13 cellular contexts compared by ENCODE assay signal in the genomic region with DNA sequence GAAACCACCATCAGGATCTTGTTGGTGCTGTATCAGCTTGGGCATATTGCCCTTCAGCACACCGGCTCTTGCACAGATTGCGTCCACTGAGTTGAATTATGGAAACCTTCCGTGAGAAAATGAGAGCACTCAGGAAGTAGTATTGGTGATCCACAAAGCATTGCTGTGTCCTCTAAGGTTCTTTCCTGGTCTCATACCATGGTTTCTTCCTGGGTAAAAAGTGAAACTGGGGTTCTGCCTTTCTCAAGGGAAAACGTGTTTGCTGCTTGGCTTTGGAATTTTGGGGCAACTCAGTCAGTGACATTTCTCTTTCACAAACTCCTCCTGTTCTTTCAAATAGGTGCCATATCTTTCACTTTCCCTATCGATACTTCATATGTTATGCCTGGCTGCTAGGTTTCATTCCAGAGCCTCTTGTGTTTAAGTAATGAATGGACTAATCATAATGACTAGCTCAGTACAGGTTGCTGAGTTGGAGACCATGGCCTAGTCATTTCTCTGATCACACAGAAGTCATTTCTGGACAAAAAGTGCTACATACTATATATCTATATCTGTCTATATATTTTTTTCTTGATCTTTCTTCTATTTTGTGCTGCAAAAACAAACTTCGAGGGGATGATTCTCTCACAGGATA.
DNase-seq lines count a peak whose midpoint lies in the region; ATAC-seq and TF ChIP-seq lines count a peak whose summit lies in the region.
"Had no signal": no experiment of that assay in that cellular context is flagged by ENCODE, and none has a peak within 500 bp of the region (broad histone marks: within the 10 kb centered on the region; RNA-seq: fewer than 3 reads in every experiment).

No MANE protein-coding gene starts in this region.

- peak overlapping the region; percentile 71 to 95 (median 86) for H3K27ac Mint-ChIP-seq in CD4-positive, alpha-beta memory T cell
- no peak overlapping the region for H3K27ac Mint-ChIP-seq in MCF 10A (ENCODE audit: low read depth, unreplicated experiment)

- H3K27me3 Mint-ChIP-seq in CD4-positive, alpha-beta memory T cell: no peaks in the 10 kb centered on the region
- H3K27me3 Mint-ChIP-seq in MCF 10A (ENCODE audit: insufficient read depth, unreplicated experiment): no peaks in the 10 kb centered on the region

- no TSS peak for BruUV-seq in MCF 10A (replicated peaks; lab: Mats Ljungman, UMichigan)

- POLR2A ChIA-PET in CD4-positive, alpha-beta memory T cell (lab: Charles Lee; ENCODE audit: partially characterized antibody): interaction anchor here (0.8 to 2.7 kb wide), 14 partner anchors 8 to 445 kb away, joined by 3 to 21 read pairs (median 4); no protein-coding TSS in a partner anchor
- POLR2A ChIA-PET in MCF 10A (lab: Yijun Ruan, JAX): interaction anchor here (0.6 kb wide), 1 partner anchor 160 kb away, joined by 3 read pairs; no protein-coding TSS in a partner anchor

- H3K36me3 ChIP-seq in CD4-positive, alpha-beta memory T cell (ENCODE audit: insufficient read depth, low read length): no peaks in the 10 kb centered on the region
- H3K36me3 ChIP-seq: gastrocnemius medialis, MG63, thyroid gland had no signal

- no peaks in the 10 kb centered on the region for H3K9me3 ChIP-seq in CD4-positive, alpha-beta memory T cell (ENCODE audit: control insufficient read depth in 1 of 2, low read length in 2 of 2)
- H3K9me3 ChIP-seq: gastrocnemius medialis, MG63, thyroid gland had no signal

- H3K27me3 ChIP-seq in CD4-positive, alpha-beta memory T cell (ENCODE audit: insufficient read depth, low read length): no peaks in the 10 kb centered on the region
- H3K27me3 ChIP-seq: gastrocnemius medialis, MG63, thyroid gland had no signal

- H3K4me1 Mint-ChIP-seq in CD4-positive, alpha-beta memory T cell: peaks cover 26 to 61% (median 47%) of the 10 kb centered on the region in 4 donors
- H3K4me1 Mint-ChIP-seq in MCF 10A (ENCODE audit: insufficient read depth, unreplicated experiment): peaks cover 11% of the 10 kb centered on the region

- ATAC-seq in GM19035 (IDR thresholded peaks at IDR 0.05; ENCODE audit: unreplicated experiment): peak; percentile 44
- ATAC-seq in HG03175 (IDR thresholded peaks at IDR 0.05; ENCODE audit: unreplicated experiment): peak; percentile 58
- no peak for ATAC-seq in HG03571 (IDR thresholded peaks at IDR 0.05; ENCODE audit: unreplicated experiment)
- ATAC-seq: gastrocnemius medialis had no signal

- peaks cover 0 to 12% of the 10 kb centered on the region in 2 donors for H3K36me3 Mint-ChIP-seq in CD4-positive, alpha-beta memory T cell
- no peaks in the 10 kb centered on the region for H3K36me3 Mint-ChIP-seq in MCF 10A (ENCODE audit: insufficient read depth, unreplicated experiment)
- H3K36me3 Mint-ChIP-seq: CD14-positive monocyte had no signal

- H3K4me1 ChIP-seq in CD4-positive, alpha-beta memory T cell (ENCODE audit: insufficient read depth, low read length): peaks cover 39% of the 10 kb centered on the region

- intact Hi-C loops in CD4-positive, alpha-beta memory T cell (cut with micrococcal nuclease): loop anchor here (5.0 kb wide), 1 partner anchor 87 kb away; no protein-coding TSS in a partner anchor
- intact Hi-C loops in MCF 10A (cut with micrococcal nuclease): no loop called here

- CTCF ChIA-PET in CD4-positive, alpha-beta memory T cell (lab: Charles Lee; ENCODE audit: partially characterized antibody): interaction anchor here (1.6 kb wide), 1 partner anchor 419 kb away, joined by 6 read pairs; no protein-coding TSS in a partner anchor
- CTCF ChIA-PET in MCF 10A (lab: Yijun Ruan, JAX): interaction anchor here (0.7 kb wide), 1 partner anchor 75 kb away, joined by 3 read pairs; no protein-coding TSS in a partner anchor

- H3K9me3 Mint-ChIP-seq in CD4-positive, alpha-beta memory T cell: peaks cover 0 to 6% (median 1%) of the 10 kb centered on the region in 8 donors
- no peaks in the 10 kb centered on the region for H3K9me3 Mint-ChIP-seq in MCF 10A (ENCODE audit: unreplicated experiment)
- H3K9me3 Mint-ChIP-seq: CD14-positive monocyte had no signal

- peak in 1 of 5 donors; percentile 7 for DNase-seq in CD4-positive, alpha-beta memory T cell
- no peak for DNase-seq in coronary artery (ENCODE audit: low spot score)
- no peak for DNase-seq in activated effector memory CD4-positive, alpha-beta T cell treated with Interleukin-2 at 50 U/mL for 16 hours
- no peak for DNase-seq in MCF 10A (ENCODE audit: unreplicated experiment)
- DNase-seq in GF-D8 (lab: John Stamatoyannopoulos, UW): no peak
- DNase-seq: activated CD4-positive, alpha-beta T cell treated with anti-CD3 and anti-CD28 coated beads, Interleukin-2, amount 50 U/mL, for 4 hours; gastrocnemius medialis; MG63; thyroid gland had no signal

- peak overlapping the region in 1 of 2 donors; percentile 9 for H3K4me3 ChIP-seq in CD4-positive, alpha-beta memory T cell (ENCODE audit: low read length in 2 of 2)
- peak overlapping the region; percentile 26 for H3K4me3 ChIP-seq in coronary artery
- H3K4me3 ChIP-seq: gastrocnemius medialis, MG63, thyroid gland had no signal

- peak overlapping the region; percentile 45 for H3K27ac ChIP-seq in CD4-positive, alpha-beta memory T cell (ENCODE audit: low read depth, low read length)
- peak overlapping the region in 1 of 2 donors; percentile 58 for H3K27ac ChIP-seq in coronary artery
- H3K27ac ChIP-seq: gastrocnemius medialis, thyroid gland had no signal

- TF ChIP-seq CTCF in coronary artery (IDR thresholded peaks at IDR 0.05) (no peak), MCF 10A (IDR thresholded peaks at IDR 0.05; ENCODE audit: unreplicated experiment) (no peak)

- peak overlapping the region; percentile 43 to 83 (median 70) for H3K4me3 Mint-ChIP-seq in CD4-positive, alpha-beta memory T cell
- no peak overlapping the region for H3K4me3 Mint-ChIP-seq in MCF 10A (ENCODE audit: unreplicated experiment)
- H3K4me3 Mint-ChIP-seq: CD14-positive monocyte had no signal
